In the genomic region with DNA sequence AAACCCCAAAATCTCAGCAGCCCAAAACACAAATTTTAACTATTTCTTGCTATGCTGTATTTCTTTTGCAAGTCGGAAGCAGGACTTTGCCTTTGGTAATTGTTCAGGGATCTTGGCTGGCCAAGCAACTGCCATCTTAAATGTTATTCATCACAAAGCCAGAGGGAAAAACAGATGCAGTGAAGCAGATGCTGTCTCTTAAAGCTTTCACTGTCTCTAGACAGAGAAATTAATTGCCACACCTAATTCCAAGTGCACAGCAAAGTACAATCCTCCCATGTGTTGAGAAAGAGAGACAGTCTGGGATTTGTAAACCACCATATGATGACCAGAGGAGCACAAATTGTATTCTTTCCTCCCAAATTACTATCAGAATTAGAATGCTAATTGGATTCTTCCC, we compare ENCODE assay signal across 2 cellular contexts.
TF ChIP-seq lines count a peak whose summit lies in the region.

No MANE protein-coding gene starts in this region.

TF ChIP-seq in GM12891, 5 proteins besides CTCF, POLR2A, EP300 and RAD21:
- TF ChIP-seq POU2F2 (IDR thresholded peaks at IDR 0.05; ENCODE audit: low read depth, low read length) = no peak
- no peak for TF ChIP-seq PAX5 (IDR thresholded peaks at IDR 0.05; ENCODE audit: insufficient read depth, low read length, severe bottlenecking)
- no peak for TF ChIP-seq SPI1 (IDR thresholded peaks at IDR 0.05; ENCODE audit: low read depth, low read length)
- TF ChIP-seq TAF1 (IDR thresholded peaks at IDR 0.05; ENCODE audit: low read depth, low read length) = no peak
- no peak for TF ChIP-seq POLR2AphosphoS5 (IDR thresholded peaks at IDR 0.05; ENCODE audit: low read depth, low read length)

TF ChIP-seq in H1, 55 proteins besides CTCF, POLR2A, EP300 and RAD21:
- TF ChIP-seq NRF1 (IDR thresholded peaks at IDR 0.05; ENCODE audit: low read depth, low read length) (no peak), SUZ12 (IDR thresholded peaks at IDR 0.05; ENCODE audit: low read length) (no peak), ATF3 (IDR thresholded peaks at IDR 0.05; ENCODE audit: insufficient read depth, low read depth, low read length) (no peak), CBX5 (IDR thresholded peaks at IDR 0.05; ENCODE audit: low read depth, low read length) (no peak), CHD1 (IDR thresholded peaks at IDR 0.05; ENCODE audit: low read depth, low read length) (no peak), SIX5 (IDR thresholded peaks at IDR 0.05; ENCODE audit: low read depth, low read length) (no peak), TBP (IDR thresholded peaks at IDR 0.05; ENCODE audit: low read depth, low read length) (no peak), BCL11A (IDR thresholded peaks at IDR 0.05; ENCODE audit: low read depth in 2 of 2, low read length in 2 of 2) (no peak), RNF2 (IDR thresholded peaks at IDR 0.05; ENCODE audit: borderline replicate concordance, low read depth, low read length, missing control alignments, poor library complexity, severe bottlenecking) (no peak), FOSL1 (IDR thresholded peaks at IDR 0.05; ENCODE audit: insufficient read depth, low read depth, low read length) (no peak), BACH1 (IDR thresholded peaks at IDR 0.05; ENCODE audit: low read length) (no peak), NANOG (IDR thresholded peaks at IDR 0.05; ENCODE audit: insufficient read depth, low read depth, low read length, poor library complexity, severe bottlenecking) (no peak), GABPA (IDR thresholded peaks at IDR 0.05; ENCODE audit: borderline replicate concordance, insufficient read depth, low read length) (no peak), MAX (IDR thresholded peaks at IDR 0.05) (no peak), MAFK (IDR thresholded peaks at IDR 0.05; ENCODE audit: low read depth, low read length) (no peak), RFX5 (IDR thresholded peaks at IDR 0.05; ENCODE audit: borderline replicate concordance, low read depth, low read length) (no peak), SAP30 (IDR thresholded peaks at IDR 0.05; ENCODE audit: insufficient read depth, insufficient replicate concordance, low read length) (no peak), SRF (IDR thresholded peaks at IDR 0.05; ENCODE audit: low read depth, low read length) (no peak), SP1 (IDR thresholded peaks at IDR 0.05; ENCODE audit: low read depth, low read length) (no peak)
- TF ChIP-seq, protein P1, sequence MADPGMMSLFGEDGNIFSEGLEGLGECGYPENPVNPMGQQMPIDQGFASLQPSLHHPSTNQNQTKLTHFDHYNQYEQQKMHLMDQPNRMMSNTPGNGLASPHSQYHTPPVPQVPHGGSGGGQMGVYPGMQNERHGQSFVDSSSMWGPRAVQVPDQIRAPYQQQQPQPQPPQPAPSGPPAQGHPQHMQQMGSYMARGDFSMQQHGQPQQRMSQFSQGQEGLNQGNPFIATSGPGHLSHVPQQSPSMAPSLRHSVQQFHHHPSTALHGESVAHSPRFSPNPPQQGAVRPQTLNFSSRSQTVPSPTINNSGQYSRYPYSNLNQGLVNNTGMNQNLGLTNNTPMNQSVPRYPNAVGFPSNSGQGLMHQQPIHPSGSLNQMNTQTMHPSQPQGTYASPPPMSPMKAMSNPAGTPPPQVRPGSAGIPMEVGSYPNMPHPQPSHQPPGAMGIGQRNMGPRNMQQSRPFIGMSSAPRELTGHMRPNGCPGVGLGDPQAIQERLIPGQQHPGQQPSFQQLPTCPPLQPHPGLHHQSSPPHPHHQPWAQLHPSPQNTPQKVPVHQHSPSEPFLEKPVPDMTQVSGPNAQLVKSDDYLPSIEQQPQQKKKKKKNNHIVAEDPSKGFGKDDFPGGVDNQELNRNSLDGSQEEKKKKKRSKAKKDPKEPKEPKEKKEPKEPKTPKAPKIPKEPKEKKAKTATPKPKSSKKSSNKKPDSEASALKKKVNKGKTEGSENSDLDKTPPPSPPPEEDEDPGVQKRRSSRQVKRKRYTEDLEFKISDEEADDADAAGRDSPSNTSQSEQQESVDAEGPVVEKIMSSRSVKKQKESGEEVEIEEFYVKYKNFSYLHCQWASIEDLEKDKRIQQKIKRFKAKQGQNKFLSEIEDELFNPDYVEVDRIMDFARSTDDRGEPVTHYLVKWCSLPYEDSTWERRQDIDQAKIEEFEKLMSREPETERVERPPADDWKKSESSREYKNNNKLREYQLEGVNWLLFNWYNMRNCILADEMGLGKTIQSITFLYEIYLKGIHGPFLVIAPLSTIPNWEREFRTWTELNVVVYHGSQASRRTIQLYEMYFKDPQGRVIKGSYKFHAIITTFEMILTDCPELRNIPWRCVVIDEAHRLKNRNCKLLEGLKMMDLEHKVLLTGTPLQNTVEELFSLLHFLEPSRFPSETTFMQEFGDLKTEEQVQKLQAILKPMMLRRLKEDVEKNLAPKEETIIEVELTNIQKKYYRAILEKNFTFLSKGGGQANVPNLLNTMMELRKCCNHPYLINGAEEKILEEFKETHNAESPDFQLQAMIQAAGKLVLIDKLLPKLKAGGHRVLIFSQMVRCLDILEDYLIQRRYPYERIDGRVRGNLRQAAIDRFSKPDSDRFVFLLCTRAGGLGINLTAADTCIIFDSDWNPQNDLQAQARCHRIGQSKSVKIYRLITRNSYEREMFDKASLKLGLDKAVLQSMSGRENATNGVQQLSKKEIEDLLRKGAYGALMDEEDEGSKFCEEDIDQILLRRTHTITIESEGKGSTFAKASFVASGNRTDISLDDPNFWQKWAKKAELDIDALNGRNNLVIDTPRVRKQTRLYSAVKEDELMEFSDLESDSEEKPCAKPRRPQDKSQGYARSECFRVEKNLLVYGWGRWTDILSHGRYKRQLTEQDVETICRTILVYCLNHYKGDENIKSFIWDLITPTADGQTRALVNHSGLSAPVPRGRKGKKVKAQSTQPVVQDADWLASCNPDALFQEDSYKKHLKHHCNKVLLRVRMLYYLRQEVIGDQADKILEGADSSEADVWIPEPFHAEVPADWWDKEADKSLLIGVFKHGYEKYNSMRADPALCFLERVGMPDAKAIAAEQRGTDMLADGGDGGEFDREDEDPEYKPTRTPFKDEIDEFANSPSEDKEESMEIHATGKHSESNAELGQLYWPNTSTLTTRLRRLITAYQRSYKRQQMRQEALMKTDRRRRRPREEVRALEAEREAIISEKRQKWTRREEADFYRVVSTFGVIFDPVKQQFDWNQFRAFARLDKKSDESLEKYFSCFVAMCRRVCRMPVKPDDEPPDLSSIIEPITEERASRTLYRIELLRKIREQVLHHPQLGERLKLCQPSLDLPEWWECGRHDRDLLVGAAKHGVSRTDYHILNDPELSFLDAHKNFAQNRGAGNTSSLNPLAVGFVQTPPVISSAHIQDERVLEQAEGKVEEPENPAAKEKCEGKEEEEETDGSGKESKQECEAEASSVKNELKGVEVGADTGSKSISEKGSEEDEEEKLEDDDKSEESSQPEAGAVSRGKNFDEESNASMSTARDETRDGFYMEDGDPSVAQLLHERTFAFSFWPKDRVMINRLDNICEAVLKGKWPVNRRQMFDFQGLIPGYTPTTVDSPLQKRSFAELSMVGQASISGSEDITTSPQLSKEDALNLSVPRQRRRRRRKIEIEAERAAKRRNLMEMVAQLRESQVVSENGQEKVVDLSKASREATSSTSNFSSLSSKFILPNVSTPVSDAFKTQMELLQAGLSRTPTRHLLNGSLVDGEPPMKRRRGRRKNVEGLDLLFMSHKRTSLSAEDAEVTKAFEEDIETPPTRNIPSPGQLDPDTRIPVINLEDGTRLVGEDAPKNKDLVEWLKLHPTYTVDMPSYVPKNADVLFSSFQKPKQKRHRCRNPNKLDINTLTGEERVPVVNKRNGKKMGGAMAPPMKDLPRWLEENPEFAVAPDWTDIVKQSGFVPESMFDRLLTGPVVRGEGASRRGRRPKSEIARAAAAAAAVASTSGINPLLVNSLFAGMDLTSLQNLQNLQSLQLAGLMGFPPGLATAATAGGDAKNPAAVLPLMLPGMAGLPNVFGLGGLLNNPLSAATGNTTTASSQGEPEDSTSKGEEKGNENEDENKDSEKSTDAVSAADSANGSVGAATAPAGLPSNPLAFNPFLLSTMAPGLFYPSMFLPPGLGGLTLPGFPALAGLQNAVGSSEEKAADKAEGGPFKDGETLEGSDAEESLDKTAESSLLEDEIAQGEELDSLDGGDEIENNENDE (IDR thresholded peaks at IDR 0.05; ENCODE audit: insufficient replicate concordance, low read length) = no peak
TF ChIP-seq in H1: peak in this region for 0.
